Comparison of ENCODE assay signal across 1 cellular context in genomic region chr7:100122067-100122466, GRCh38.
TF ChIP-seq lines count a peak whose summit lies in the region.

No MANE protein-coding gene starts in this region.

TF ChIP-seq in HepG2, 621 proteins besides CTCF, POLR2A, EP300 and RAD21 (continued from another document and continues in another):
- TF ChIP-seq GABPA (IDR thresholded peaks at IDR 0.05; ENCODE audit: low read depth, low read length), result no peak
- peak; percentile 66 for TF ChIP-seq GABPA (CRISPR knock-in tag; IDR thresholded peaks at IDR 0.05; ENCODE audit: low read depth)
- no peak for TF ChIP-seq MTF2 (CRISPR knock-in tag; IDR thresholded peaks at IDR 0.05; ENCODE audit: borderline replicate concordance)
- TF ChIP-seq, protein P1, sequence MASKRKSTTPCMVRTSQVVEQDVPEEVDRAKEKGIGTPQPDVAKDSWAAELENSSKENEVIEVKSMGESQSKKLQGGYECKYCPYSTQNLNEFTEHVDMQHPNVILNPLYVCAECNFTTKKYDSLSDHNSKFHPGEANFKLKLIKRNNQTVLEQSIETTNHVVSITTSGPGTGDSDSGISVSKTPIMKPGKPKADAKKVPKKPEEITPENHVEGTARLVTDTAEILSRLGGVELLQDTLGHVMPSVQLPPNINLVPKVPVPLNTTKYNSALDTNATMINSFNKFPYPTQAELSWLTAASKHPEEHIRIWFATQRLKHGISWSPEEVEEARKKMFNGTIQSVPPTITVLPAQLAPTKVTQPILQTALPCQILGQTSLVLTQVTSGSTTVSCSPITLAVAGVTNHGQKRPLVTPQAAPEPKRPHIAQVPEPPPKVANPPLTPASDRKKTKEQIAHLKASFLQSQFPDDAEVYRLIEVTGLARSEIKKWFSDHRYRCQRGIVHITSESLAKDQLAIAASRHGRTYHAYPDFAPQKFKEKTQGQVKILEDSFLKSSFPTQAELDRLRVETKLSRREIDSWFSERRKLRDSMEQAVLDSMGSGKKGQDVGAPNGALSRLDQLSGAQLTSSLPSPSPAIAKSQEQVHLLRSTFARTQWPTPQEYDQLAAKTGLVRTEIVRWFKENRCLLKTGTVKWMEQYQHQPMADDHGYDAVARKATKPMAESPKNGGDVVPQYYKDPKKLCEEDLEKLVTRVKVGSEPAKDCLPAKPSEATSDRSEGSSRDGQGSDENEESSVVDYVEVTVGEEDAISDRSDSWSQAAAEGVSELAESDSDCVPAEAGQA (IDR thresholded peaks at IDR 0.05; ENCODE audit: low read depth), result no peak
- TF ChIP-seq, protein P1 (CRISPR knock-in tag; IDR thresholded peaks at IDR 0.05; ENCODE audit: borderline replicate concordance), result no peak
- TF ChIP-seq, protein P2, sequence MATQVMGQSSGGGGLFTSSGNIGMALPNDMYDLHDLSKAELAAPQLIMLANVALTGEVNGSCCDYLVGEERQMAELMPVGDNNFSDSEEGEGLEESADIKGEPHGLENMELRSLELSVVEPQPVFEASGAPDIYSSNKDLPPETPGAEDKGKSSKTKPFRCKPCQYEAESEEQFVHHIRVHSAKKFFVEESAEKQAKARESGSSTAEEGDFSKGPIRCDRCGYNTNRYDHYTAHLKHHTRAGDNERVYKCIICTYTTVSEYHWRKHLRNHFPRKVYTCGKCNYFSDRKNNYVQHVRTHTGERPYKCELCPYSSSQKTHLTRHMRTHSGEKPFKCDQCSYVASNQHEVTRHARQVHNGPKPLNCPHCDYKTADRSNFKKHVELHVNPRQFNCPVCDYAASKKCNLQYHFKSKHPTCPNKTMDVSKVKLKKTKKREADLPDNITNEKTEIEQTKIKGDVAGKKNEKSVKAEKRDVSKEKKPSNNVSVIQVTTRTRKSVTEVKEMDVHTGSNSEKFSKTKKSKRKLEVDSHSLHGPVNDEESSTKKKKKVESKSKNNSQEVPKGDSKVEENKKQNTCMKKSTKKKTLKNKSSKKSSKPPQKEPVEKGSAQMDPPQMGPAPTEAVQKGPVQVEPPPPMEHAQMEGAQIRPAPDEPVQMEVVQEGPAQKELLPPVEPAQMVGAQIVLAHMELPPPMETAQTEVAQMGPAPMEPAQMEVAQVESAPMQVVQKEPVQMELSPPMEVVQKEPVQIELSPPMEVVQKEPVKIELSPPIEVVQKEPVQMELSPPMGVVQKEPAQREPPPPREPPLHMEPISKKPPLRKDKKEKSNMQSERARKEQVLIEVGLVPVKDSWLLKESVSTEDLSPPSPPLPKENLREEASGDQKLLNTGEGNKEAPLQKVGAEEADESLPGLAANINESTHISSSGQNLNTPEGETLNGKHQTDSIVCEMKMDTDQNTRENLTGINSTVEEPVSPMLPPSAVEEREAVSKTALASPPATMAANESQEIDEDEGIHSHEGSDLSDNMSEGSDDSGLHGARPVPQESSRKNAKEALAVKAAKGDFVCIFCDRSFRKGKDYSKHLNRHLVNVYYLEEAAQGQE (IDR thresholded peaks at IDR 0.05; ENCODE audit: borderline replicate concordance in 1 of 2, low read depth in 1 of 2, low read length in 2 of 2), result no peak
- TF ChIP-seq, protein P3, sequence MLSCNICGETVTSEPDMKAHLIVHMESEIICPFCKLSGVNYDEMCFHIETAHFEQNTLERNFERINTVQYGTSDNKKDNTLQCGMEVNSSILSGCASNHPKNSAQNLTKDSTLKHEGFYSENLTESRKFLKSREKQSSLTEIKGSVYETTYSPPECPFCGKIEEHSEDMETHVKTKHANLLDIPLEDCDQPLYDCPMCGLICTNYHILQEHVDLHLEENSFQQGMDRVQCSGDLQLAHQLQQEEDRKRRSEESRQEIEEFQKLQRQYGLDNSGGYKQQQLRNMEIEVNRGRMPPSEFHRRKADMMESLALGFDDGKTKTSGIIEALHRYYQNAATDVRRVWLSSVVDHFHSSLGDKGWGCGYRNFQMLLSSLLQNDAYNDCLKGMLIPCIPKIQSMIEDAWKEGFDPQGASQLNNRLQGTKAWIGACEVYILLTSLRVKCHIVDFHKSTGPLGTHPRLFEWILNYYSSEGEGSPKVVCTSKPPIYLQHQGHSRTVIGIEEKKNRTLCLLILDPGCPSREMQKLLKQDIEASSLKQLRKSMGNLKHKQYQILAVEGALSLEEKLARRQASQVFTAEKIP (CRISPR knock-in tag; IDR thresholded peaks at IDR 0.05; ENCODE audit: borderline replicate concordance), result no peak
- TF ChIP-seq TFDP2 (CRISPR knock-in tag; IDR thresholded peaks at IDR 0.05), result peak; percentile 37; the same call in 1 of the 2 replicates
- TF ChIP-seq ZNF296 (CRISPR knock-in tag; conservative IDR thresholded peaks at IDR 0.05), result no peak
- TF ChIP-seq DRAP1 (CRISPR knock-in tag; IDR thresholded peaks at IDR 0.05), result peak; percentile 56; the same call in 1 of the 2 replicates
- no peak for TF ChIP-seq NFE2L2 (IDR thresholded peaks at IDR 0.05; ENCODE audit: low read length)
- TF ChIP-seq ARID5B (CRISPR knock-in tag; IDR thresholded peaks at IDR 0.05), result peak; percentile 54; the same call in 1 of the 2 replicates
- no peak for TF ChIP-seq KLF15 (CRISPR knock-in tag; IDR thresholded peaks at IDR 0.05; ENCODE audit: borderline replicate concordance)
- peak; percentile 57; the same call in 1 of the 2 replicates for TF ChIP-seq PHF21A (CRISPR knock-in tag; IDR thresholded peaks at IDR 0.05)
- TF ChIP-seq SRSF1 (optimal IDR thresholded peaks at IDR 0.05; ENCODE audit: low read depth, low read length), result no peak
- peak; percentile 70 for TF ChIP-seq HOXA3 (CRISPR knock-in tag; IDR thresholded peaks at IDR 0.05)
- TF ChIP-seq ZNF788 (CRISPR knock-in tag; IDR thresholded peaks at IDR 0.05; ENCODE audit: borderline replicate concordance), result peak; percentile 79; the same call in 1 of the 2 replicates
- peak; percentile 50 for TF ChIP-seq YY1 (IDR thresholded peaks at IDR 0.05; ENCODE audit: insufficient read depth, insufficient replicate concordance, low read depth, low read length)
- TF ChIP-seq TGIF2 (CRISPR knock-in tag; IDR thresholded peaks at IDR 0.05), result 0 out of 2 replicates have a peak, but pooled peaks have one; percentile 52
- no peak for TF ChIP-seq RAD51 (IDR thresholded peaks at IDR 0.05; ENCODE audit: borderline replicate concordance)
- TF ChIP-seq RFXAP (CRISPR knock-in tag; IDR thresholded peaks at IDR 0.05; ENCODE audit: borderline replicate concordance), result peak; percentile 61; the same call in 1 of the 2 replicates
- TF ChIP-seq, protein P4, sequence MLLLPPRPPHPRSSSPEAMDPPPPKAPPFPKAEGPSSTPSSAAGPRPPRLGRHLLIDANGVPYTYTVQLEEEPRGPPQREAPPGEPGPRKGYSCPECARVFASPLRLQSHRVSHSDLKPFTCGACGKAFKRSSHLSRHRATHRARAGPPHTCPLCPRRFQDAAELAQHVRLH (CRISPR knock-in tag; IDR thresholded peaks at IDR 0.05; ENCODE audit: borderline replicate concordance, low read depth), result peak; percentile 57
- peak; percentile 26; the same call in 1 of the 2 replicates for TF ChIP-seq PITX1 (CRISPR knock-in tag; IDR thresholded peaks at IDR 0.05)
- TF ChIP-seq, protein P5, sequence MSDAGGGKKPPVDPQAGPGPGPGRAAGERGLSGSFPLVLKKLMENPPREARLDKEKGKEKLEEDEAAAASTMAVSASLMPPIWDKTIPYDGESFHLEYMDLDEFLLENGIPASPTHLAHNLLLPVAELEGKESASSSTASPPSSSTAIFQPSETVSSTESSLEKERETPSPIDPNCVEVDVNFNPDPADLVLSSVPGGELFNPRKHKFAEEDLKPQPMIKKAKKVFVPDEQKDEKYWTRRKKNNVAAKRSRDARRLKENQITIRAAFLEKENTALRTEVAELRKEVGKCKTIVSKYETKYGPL (CRISPR knock-in tag; IDR thresholded peaks at IDR 0.05), result no peak
- TF ChIP-seq MXI1 (IDR thresholded peaks at IDR 0.05; ENCODE audit: borderline replicate concordance, low read depth, low read length), result peak; percentile 53; the same call in 1 of the 3 replicates
- TF ChIP-seq ZNF607 (CRISPR knock-in tag; IDR thresholded peaks at IDR 0.05; ENCODE audit: borderline replicate concordance), result no peak
- no peak for TF ChIP-seq FOXA1 (IDR thresholded peaks at IDR 0.05)
- TF ChIP-seq FOXA1 (CRISPR knock-in tag; IDR thresholded peaks at IDR 0.05), result peak; percentile 65; the same call in 1 of the 2 replicates
- TF ChIP-seq, protein P6, sequence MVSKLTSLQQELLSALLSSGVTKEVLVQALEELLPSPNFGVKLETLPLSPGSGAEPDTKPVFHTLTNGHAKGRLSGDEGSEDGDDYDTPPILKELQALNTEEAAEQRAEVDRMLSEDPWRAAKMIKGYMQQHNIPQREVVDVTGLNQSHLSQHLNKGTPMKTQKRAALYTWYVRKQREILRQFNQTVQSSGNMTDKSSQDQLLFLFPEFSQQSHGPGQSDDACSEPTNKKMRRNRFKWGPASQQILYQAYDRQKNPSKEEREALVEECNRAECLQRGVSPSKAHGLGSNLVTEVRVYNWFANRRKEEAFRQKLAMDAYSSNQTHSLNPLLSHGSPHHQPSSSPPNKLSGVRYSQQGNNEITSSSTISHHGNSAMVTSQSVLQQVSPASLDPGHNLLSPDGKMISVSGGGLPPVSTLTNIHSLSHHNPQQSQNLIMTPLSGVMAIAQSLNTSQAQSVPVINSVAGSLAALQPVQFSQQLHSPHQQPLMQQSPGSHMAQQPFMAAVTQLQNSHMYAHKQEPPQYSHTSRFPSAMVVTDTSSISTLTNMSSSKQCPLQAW (CRISPR knock-in tag; IDR thresholded peaks at IDR 0.05), result 0 out of 2 replicates have a peak, but pooled peaks have one; percentile 11
- TF ChIP-seq TFDP1 (CRISPR knock-in tag; IDR thresholded peaks at IDR 0.05; ENCODE audit: borderline replicate concordance), result peak; percentile 78; the same call in 1 of the 2 replicates
- TF ChIP-seq, protein P7, sequence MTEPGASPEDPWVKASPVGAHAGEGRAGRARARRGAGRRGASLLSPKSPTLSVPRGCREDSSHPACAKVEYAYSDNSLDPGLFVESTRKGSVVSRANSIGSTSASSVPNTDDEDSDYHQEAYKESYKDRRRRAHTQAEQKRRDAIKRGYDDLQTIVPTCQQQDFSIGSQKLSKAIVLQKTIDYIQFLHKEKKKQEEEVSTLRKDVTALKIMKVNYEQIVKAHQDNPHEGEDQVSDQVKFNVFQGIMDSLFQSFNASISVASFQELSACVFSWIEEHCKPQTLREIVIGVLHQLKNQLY (CRISPR knock-in tag; IDR thresholded peaks at IDR 0.05), result peak; percentile 50; the same call in 1 of the 2 replicates
- no peak for TF ChIP-seq ZNF724P (CRISPR knock-in tag; IDR thresholded peaks at IDR 0.05; ENCODE audit: borderline replicate concordance)
